In genomic region chr2:204205548-204205947, GRCh38 we compare ENCODE assay signal across 1 cellular context.
TF ChIP-seq lines count a peak whose summit lies in the region.

No MANE protein-coding gene starts in this region.

TF ChIP-seq in H1, 55 proteins besides CTCF, POLR2A, EP300 and RAD21 (continued from another document):
- TF ChIP-seq, protein P1, sequence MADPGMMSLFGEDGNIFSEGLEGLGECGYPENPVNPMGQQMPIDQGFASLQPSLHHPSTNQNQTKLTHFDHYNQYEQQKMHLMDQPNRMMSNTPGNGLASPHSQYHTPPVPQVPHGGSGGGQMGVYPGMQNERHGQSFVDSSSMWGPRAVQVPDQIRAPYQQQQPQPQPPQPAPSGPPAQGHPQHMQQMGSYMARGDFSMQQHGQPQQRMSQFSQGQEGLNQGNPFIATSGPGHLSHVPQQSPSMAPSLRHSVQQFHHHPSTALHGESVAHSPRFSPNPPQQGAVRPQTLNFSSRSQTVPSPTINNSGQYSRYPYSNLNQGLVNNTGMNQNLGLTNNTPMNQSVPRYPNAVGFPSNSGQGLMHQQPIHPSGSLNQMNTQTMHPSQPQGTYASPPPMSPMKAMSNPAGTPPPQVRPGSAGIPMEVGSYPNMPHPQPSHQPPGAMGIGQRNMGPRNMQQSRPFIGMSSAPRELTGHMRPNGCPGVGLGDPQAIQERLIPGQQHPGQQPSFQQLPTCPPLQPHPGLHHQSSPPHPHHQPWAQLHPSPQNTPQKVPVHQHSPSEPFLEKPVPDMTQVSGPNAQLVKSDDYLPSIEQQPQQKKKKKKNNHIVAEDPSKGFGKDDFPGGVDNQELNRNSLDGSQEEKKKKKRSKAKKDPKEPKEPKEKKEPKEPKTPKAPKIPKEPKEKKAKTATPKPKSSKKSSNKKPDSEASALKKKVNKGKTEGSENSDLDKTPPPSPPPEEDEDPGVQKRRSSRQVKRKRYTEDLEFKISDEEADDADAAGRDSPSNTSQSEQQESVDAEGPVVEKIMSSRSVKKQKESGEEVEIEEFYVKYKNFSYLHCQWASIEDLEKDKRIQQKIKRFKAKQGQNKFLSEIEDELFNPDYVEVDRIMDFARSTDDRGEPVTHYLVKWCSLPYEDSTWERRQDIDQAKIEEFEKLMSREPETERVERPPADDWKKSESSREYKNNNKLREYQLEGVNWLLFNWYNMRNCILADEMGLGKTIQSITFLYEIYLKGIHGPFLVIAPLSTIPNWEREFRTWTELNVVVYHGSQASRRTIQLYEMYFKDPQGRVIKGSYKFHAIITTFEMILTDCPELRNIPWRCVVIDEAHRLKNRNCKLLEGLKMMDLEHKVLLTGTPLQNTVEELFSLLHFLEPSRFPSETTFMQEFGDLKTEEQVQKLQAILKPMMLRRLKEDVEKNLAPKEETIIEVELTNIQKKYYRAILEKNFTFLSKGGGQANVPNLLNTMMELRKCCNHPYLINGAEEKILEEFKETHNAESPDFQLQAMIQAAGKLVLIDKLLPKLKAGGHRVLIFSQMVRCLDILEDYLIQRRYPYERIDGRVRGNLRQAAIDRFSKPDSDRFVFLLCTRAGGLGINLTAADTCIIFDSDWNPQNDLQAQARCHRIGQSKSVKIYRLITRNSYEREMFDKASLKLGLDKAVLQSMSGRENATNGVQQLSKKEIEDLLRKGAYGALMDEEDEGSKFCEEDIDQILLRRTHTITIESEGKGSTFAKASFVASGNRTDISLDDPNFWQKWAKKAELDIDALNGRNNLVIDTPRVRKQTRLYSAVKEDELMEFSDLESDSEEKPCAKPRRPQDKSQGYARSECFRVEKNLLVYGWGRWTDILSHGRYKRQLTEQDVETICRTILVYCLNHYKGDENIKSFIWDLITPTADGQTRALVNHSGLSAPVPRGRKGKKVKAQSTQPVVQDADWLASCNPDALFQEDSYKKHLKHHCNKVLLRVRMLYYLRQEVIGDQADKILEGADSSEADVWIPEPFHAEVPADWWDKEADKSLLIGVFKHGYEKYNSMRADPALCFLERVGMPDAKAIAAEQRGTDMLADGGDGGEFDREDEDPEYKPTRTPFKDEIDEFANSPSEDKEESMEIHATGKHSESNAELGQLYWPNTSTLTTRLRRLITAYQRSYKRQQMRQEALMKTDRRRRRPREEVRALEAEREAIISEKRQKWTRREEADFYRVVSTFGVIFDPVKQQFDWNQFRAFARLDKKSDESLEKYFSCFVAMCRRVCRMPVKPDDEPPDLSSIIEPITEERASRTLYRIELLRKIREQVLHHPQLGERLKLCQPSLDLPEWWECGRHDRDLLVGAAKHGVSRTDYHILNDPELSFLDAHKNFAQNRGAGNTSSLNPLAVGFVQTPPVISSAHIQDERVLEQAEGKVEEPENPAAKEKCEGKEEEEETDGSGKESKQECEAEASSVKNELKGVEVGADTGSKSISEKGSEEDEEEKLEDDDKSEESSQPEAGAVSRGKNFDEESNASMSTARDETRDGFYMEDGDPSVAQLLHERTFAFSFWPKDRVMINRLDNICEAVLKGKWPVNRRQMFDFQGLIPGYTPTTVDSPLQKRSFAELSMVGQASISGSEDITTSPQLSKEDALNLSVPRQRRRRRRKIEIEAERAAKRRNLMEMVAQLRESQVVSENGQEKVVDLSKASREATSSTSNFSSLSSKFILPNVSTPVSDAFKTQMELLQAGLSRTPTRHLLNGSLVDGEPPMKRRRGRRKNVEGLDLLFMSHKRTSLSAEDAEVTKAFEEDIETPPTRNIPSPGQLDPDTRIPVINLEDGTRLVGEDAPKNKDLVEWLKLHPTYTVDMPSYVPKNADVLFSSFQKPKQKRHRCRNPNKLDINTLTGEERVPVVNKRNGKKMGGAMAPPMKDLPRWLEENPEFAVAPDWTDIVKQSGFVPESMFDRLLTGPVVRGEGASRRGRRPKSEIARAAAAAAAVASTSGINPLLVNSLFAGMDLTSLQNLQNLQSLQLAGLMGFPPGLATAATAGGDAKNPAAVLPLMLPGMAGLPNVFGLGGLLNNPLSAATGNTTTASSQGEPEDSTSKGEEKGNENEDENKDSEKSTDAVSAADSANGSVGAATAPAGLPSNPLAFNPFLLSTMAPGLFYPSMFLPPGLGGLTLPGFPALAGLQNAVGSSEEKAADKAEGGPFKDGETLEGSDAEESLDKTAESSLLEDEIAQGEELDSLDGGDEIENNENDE (IDR thresholded peaks at IDR 0.05; ENCODE audit: insufficient replicate concordance, low read length): peak; percentile 88
- no peak for TF ChIP-seq YY1 (IDR thresholded peaks at IDR 0.05; ENCODE audit: low read depth, low read length)
- peak; percentile 94 for TF ChIP-seq TCF12 (IDR thresholded peaks at IDR 0.05; ENCODE audit: low read depth, low read length)
- TF ChIP-seq ASH2L (IDR thresholded peaks at IDR 0.05; ENCODE audit: low read length): no peak
- TF ChIP-seq SP1 (IDR thresholded peaks at IDR 0.05; ENCODE audit: low read depth, low read length): 0 out of 2 replicates have a peak, but pooled peaks have one; percentile 33
- TF ChIP-seq POU5F1 (IDR thresholded peaks at IDR 0.05; ENCODE audit: low read depth, low read length): 0 out of 2 replicates have a peak, but pooled peaks have one; percentile 60
- TF ChIP-seq NANOG (IDR thresholded peaks at IDR 0.05; ENCODE audit: insufficient read depth, low read depth, low read length, poor library complexity, severe bottlenecking): peak; percentile 98
